ENCODE assay signal across 8 cellular contexts in genomic region chr9:134324359-134325095, GRCh38. TPM values are rescaled to one million over a fixed set of nuclear protein-coding genes. Genes with fewer than 3 reads are reported as not detected.
DNase-seq lines count a peak whose midpoint lies in the region; ATAC-seq and TF ChIP-seq lines count a peak whose summit lies in the region.

No MANE protein-coding gene starts in this region.

- peak overlapping the region; percentile 1 to 89 (median 81) for H3K27ac Mint-ChIP-seq in naive B cell

- intact Hi-C loops in colonic mucosa (cut with DNase I), result loop anchor here (5.0 kb wide), 1 partner anchor 103 kb away; no protein-coding TSS in a partner anchor

- H3K4me1 Mint-ChIP-seq in naive B cell, result peaks cover 5 to 14% (median 13%) of the 10 kb centered on the region in 3 donors

- DNase-seq in AG09309 (ENCODE audit: low read depth) (no peak), NB4 (ENCODE audit: low read depth) (peak; percentile 68), colonic mucosa (peak; percentile 28), naive B cell (no peak), HK-2 (ENCODE audit: unreplicated experiment) (no peak)

- H3K27ac ChIP-seq in colonic mucosa, result peak overlapping the region; percentile 92

- TF ChIP-seq POLR2A in NB4 (IDR thresholded peaks at IDR 0.05; ENCODE audit: extremely low read depth, insufficient read length), result no peak

- peaks cover 16% of the 10 kb centered on the region for H3K4me1 ChIP-seq in colonic mucosa

- peak overlapping the region; percentile 88 for H3K4me3 ChIP-seq in AG09309 (ENCODE audit: control insufficient read depth, low read depth, low read length)
- H3K4me3 ChIP-seq in NB4 (ENCODE audit: low read depth, low read length), result no peak overlapping the region
- peak overlapping the region; percentile 67 for H3K4me3 ChIP-seq in colonic mucosa

- H3K36me3 ChIP-seq in colonic mucosa, result no peaks in the 10 kb centered on the region

- no peaks in the 10 kb centered on the region for H3K27me3 ChIP-seq in colonic mucosa

- no peaks in the 10 kb centered on the region for H3K9me3 ChIP-seq in colonic mucosa

- TF ChIP-seq CTCF in AG09309 (IDR thresholded peaks at IDR 0.05; ENCODE audit: control insufficient read depth, insufficient read depth, low read depth, low read length, missing control alignments) (no peak), NB4 (IDR thresholded peaks at IDR 0.05; ENCODE audit: low read depth, low read length) (no peak), colonic mucosa (IDR thresholded peaks at IDR 0.05) (no peak)

- no peak for ATAC-seq in naive B cell (ENCODE audit: low read depth in 2 of 2)
- no peak for ATAC-seq in GM18520 (IDR thresholded peaks at IDR 0.05; ENCODE audit: unreplicated experiment)
- no peak for ATAC-seq in HG02763 (IDR thresholded peaks at IDR 0.05; ENCODE audit: unreplicated experiment)
- ATAC-seq in GM21423 (IDR thresholded peaks at IDR 0.05; ENCODE audit: unreplicated experiment), result no peak

- no peaks in the 10 kb centered on the region for H3K9me3 Mint-ChIP-seq in naive B cell

- peak overlapping the region; percentile 62 to 92 (median 84) for H3K4me3 Mint-ChIP-seq in naive B cell

- no peaks in the 10 kb centered on the region for H3K36me3 Mint-ChIP-seq in naive B cell

- peaks cover 0 to 18% (median 0%) of the 10 kb centered on the region in 3 donors for H3K27me3 Mint-ChIP-seq in naive B cell

- H3K9ac ChIP-seq in colonic mucosa (ENCODE audit: low read depth in 2 of 2, low read length in 2 of 2), result peak overlapping the region; percentile 61 to 97

RNA-seq across cellular contexts. Expression of gene RXRA, which starts 1.7 kb away (rescaled TPM):
- total RNA-seq in colonic mucosa, result 10 to 100 TPM; 68.2 to 72.0 TPM
- under 1 TPM in 5 of 6 donors, not detected in 1; 0.31 to 0.76 (median 0.50) TPM for polyA plus RNA-seq in naive B cell (ENCODE audit: low read depth in 6 of 6)

Comparison
In these comparisons a context has a peak if more than half of its experiments do, and no peak if none do; other contexts are left out.
1. DNase-seq: peak in NB4 (single experiment) and colonic mucosa (single experiment); none in AG09309 (single experiment), naive B cell (single experiment) and HK-2 (single experiment).